ENCODE assay signal across 9 cellular contexts in the genomic region with DNA sequence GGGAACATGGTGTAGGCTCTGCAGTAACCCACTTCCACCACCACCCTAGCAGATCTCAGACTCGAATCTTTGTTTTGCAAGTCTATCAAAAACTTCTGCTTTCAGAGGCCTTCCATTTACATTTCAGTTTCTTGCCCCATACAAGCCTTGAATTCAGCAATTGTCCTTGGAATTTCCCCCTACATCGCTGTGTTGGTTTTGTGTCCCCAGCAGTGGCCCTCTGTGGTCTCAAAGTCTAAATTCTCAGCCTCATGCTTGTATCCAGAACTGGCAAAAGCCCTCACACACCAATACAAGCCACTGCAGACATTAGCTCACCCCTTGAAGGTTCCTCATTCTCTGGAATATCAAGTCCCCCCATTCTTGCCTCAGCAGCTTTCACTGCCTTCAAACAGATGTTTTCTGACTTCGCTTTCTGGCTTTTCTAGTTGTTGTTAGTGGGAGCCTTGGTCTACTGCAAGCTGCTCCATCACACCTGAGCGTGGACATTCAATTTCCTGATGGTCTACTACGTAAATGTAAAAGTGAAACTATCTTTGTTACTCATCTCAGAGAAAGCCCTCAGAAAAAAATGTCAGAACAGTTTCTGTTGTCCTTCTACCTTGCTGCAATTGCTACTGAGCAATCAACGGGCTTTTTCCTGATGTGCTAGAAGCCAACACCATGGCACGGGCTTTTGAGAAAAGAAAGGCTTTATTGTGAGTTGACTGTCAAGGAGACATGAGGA. TPM values are rescaled to one million over a fixed set of nuclear protein-coding genes. Genes with fewer than 3 reads are reported as not detected.
DNase-seq lines count a peak whose midpoint lies in the region; ATAC-seq and TF ChIP-seq lines count a peak whose summit lies in the region.
"Had no signal": no experiment of that assay in that cellular context is flagged by ENCODE, and none has a peak within 500 bp of the region (broad histone marks: within the 10 kb centered on the region; RNA-seq: fewer than 3 reads in every experiment).

No MANE protein-coding gene starts in this region.

- no peak for TF ChIP-seq CTCF in mammary epithelial cell (conservative IDR thresholded peaks at IDR 0.05 in 1 of 2, IDR thresholded peaks at IDR 0.05 in 1 of 2; ENCODE audit: extremely low read depth in 1 of 2, insufficient read depth in 1 of 2, low read depth in 1 of 2, low read length in 2 of 2)
- TF ChIP-seq CTCF in coronary artery (IDR thresholded peaks at IDR 0.05): no peak

- H3K9me3 ChIP-seq in mammary epithelial cell (replicated peaks; ENCODE audit: insufficient read depth, low read length): no peaks in the 10 kb centered on the region
- H3K9me3 ChIP-seq: thoracic aorta had no signal

- dilution Hi-C loops in mammary epithelial cell (cut with HindIII; ENCODE audit: low sequenced_read_pairs): no loop called here

- intact Hi-C loops in mammary epithelial cell (cut with micrococcal nuclease): no loop called here

- no peaks in the 10 kb centered on the region for H3K27me3 ChIP-seq in mammary epithelial cell (ENCODE audit: insufficient read depth, low read length)

- H4K20me1 ChIP-seq in mammary epithelial cell (ENCODE audit: insufficient read depth, low read length): no peaks in the 10 kb centered on the region

- in situ Hi-C loops in mammary epithelial cell (cut with MboI; ENCODE audit: low sequenced_read_pairs in 2 of 2): no loop called here

- ATAC-seq in GM19395 (IDR thresholded peaks at IDR 0.05; ENCODE audit: unreplicated experiment): peak; percentile 50
- peak; percentile 24 for ATAC-seq in HG03521 (IDR thresholded peaks at IDR 0.05; ENCODE audit: unreplicated experiment)

- no peak overlapping the region for H3K4me2 ChIP-seq in mammary epithelial cell (ENCODE audit: insufficient read depth, low read depth, low read length)

- H3K27ac ChIP-seq in mammary epithelial cell (ENCODE audit: insufficient read depth, low read depth, low read length): no peak overlapping the region
- peak overlapping the region in 1 of 2 donors; percentile 1 for H3K27ac ChIP-seq in coronary artery

- H2AFZ ChIP-seq in mammary epithelial cell (ENCODE audit: low read depth, low read length): peak overlapping the region; percentile 62

- no peaks in the 10 kb centered on the region for H3K36me3 ChIP-seq in mammary epithelial cell (ENCODE audit: insufficient read depth, low read length)
- H3K36me3 ChIP-seq: thoracic aorta had no signal

- peaks cover 21% of the 10 kb centered on the region for H3K79me2 ChIP-seq in mammary epithelial cell (ENCODE audit: insufficient read depth, low read length)

- peak; percentile 76 for DNase-seq in CD1c-positive myeloid dendritic cell (ENCODE audit: extremely low spot score)
- DNase-seq in mammary epithelial cell: no peak
- DNase-seq in kidney tubule cell (ENCODE audit: low spot score): no peak
- DNase-seq in NCI-H2081 treated with DMSO at 0.1 percent for 48 hours (lab: John Stamatoyannopoulos, UW): no peak
- no peak for DNase-seq in coronary artery (ENCODE audit: low spot score)
- no peak for DNase-seq in NCI-H1105 (lab: John Stamatoyannopoulos, UW)

- CTCF ChIA-PET in mammary epithelial cell (lab: Charles Lee; ENCODE audit: low non-redundant PET): no interaction called here

- WGBS in mammary epithelial cell (ENCODE audit: low coverage, missing lambda C conversion rate): 73% methylated on average over 7 of the region's 7 CpGs

- no TSS peak for BruUV-seq in mammary epithelial cell (replicated peaks; lab: Mats Ljungman, UMichigan)

- H3K4me3 ChIP-seq in mammary epithelial cell (replicated peaks in 1 of 3; ENCODE audit: insufficient read depth in 1 of 3, low read depth in 2 of 3, low read length in 3 of 3): no peak overlapping the region
- H3K4me3 ChIP-seq in coronary artery: no peak overlapping the region
- H3K4me3 ChIP-seq: thoracic aorta had no signal

- H3K9ac ChIP-seq in mammary epithelial cell (ENCODE audit: insufficient read depth, low read length): no peak overlapping the region

- H3K4me1 ChIP-seq in mammary epithelial cell (ENCODE audit: insufficient read depth, low read length): no peaks in the 10 kb centered on the region

RNA-seq across cellular contexts. Expression of a gene that starts 1.8 kb away (rescaled TPM):
- total RNA-seq in mammary epithelial cell: 10 to 100 TPM; 29.5 to 41.9 TPM
- polyA plus RNA-seq in mammary epithelial cell: 20.1 TPM
- polyA minus RNA-seq in mammary epithelial cell: 19.3 TPM
